ENCODE assay signal across 22 cellular contexts in the genomic region with DNA sequence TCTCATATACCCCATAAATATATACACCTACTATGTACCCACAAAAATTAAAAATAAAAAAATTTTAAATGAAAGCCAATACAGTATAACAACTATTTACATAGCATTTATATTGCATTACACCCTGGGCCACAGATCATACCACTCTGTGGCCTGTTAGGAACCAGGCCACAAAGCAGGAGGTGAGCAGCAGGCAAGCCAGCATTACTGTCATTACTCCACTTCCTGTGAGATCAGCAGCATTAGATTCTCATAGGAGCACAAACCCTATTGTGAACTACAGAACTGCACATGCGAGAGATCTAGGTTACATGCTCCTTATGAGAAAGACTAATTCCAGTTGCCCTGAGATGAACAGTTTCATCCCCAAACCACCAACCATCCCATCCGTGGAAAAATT. TPM values are rescaled to one million over a fixed set of nuclear protein-coding genes. Genes with fewer than 3 reads are reported as not detected.
DNase-seq lines count a peak whose midpoint lies in the region; ATAC-seq and TF ChIP-seq lines count a peak whose summit lies in the region.
"Had no signal": no experiment of that assay in that cellular context is flagged by ENCODE, and none has a peak within 500 bp of the region (broad histone marks: within the 10 kb centered on the region; RNA-seq: fewer than 3 reads in every experiment).

No MANE protein-coding gene starts in this region.

- no peak overlapping the region for H3K4me3 Mint-ChIP-seq in activated CD8-positive, alpha-beta memory T cell treated with anti-CD3 and anti-CD28 coated beads, Interleukin-2, amount 10 ng/mL, durations not matched to agents 7 days and 5 days
- H3K4me3 Mint-ChIP-seq: immature natural killer cell had no signal

- peak; percentile 91 for ATAC-seq in activated CD8-positive, alpha-beta memory T cell treated with anti-CD3 and anti-CD28 coated beads, Interleukin-2, amount 10 ng/mL, durations not matched to agents 7 days and 5 days
- ATAC-seq in right cardiac atrium (no peak), gastrocnemius medialis (peak; percentile 8 to 34)

- no peak for TF ChIP-seq POLR2A in NB4 (IDR thresholded peaks at IDR 0.05; ENCODE audit: extremely low read depth, insufficient read length)
- no peak for TF ChIP-seq POLR2A in gastrocnemius medialis (IDR thresholded peaks at IDR 0.05)

- H3K27me3 Mint-ChIP-seq in activated CD8-positive, alpha-beta memory T cell treated with anti-CD3 and anti-CD28 coated beads, Interleukin-2, amount 10 ng/mL, durations not matched to agents 7 days and 5 days, result no peaks in the 10 kb centered on the region

- H3K4me3 ChIP-seq in NB4 (ENCODE audit: low read depth, low read length), result no peak overlapping the region
- no peak overlapping the region for H3K4me3 ChIP-seq in right cardiac atrium (ENCODE audit: low read length)
- no peak overlapping the region for H3K4me3 ChIP-seq in gastrocnemius medialis
- no peak overlapping the region for H3K4me3 ChIP-seq in dorsolateral prefrontal cortex
- H3K4me3 ChIP-seq: BLaER1, uterus had no signal

- H3K36me3 Mint-ChIP-seq in activated CD8-positive, alpha-beta memory T cell treated with anti-CD3 and anti-CD28 coated beads, Interleukin-2, amount 10 ng/mL, durations not matched to agents 7 days and 5 days, result peaks cover 28% of the 10 kb centered on the region

- intact Hi-C loops in right cardiac atrium (cut with DNase I) (no loop called here), gastrocnemius medialis (cut with DNase I; ENCODE audit: low total_unique reads) (loop anchor here (10.0 kb wide), 1 partner anchor 238 kb away; a partner anchor contains a TSS), dorsolateral prefrontal cortex (cut with DNase I) (no loop called here)

- H3K9me3 ChIP-seq in right cardiac atrium (ENCODE audit: control insufficient read depth, low read length) (no peaks in the 10 kb centered on the region), gastrocnemius medialis (no peaks in the 10 kb centered on the region)
- H3K9me3 ChIP-seq: SK-N-SH, uterus had no signal

- CTCF ChIA-PET in activated CD8-positive, alpha-beta memory T cell treated with anti-CD3 and anti-CD28 coated beads, Interleukin-2, amount 10 ng/mL, durations not matched to agents 7 days and 5 days (lab: Charles Lee), result no interaction called here

- no peaks in the 10 kb centered on the region for H3K36me3 ChIP-seq in gastrocnemius medialis
- H3K36me3 ChIP-seq: uterus had no signal

- peaks cover 33% of the 10 kb centered on the region for H3K4me1 Mint-ChIP-seq in activated CD8-positive, alpha-beta memory T cell treated with anti-CD3 and anti-CD28 coated beads, Interleukin-2, amount 10 ng/mL, durations not matched to agents 7 days and 5 days

- peak overlapping the region; percentile 52 for H3K27ac Mint-ChIP-seq in activated CD8-positive, alpha-beta memory T cell treated with anti-CD3 and anti-CD28 coated beads, Interleukin-2, amount 10 ng/mL, durations not matched to agents 7 days and 5 days

- 94% methylated on average over 2 of the region's 2 CpGs for WGBS in right cardiac atrium

- no peaks in the 10 kb centered on the region for H3K27me3 ChIP-seq in right cardiac atrium (ENCODE audit: control insufficient read depth, insufficient read depth)
- no peaks in the 10 kb centered on the region for H3K27me3 ChIP-seq in gastrocnemius medialis
- no peaks in the 10 kb centered on the region for H3K27me3 ChIP-seq in dorsolateral prefrontal cortex
- H3K27me3 ChIP-seq: BLaER1, uterus had no signal

- H3K27ac ChIP-seq in right cardiac atrium (ENCODE audit: low read length), result peak overlapping the region; percentile 85
- H3K27ac ChIP-seq in gastrocnemius medialis, result peak overlapping the region; percentile 78 to 90 (median 81)
- no peak overlapping the region for H3K27ac ChIP-seq in dorsolateral prefrontal cortex
- H3K27ac ChIP-seq: BLaER1, uterus had no signal

- peak; percentile 76 for DNase-seq in activated CD8-positive, alpha-beta memory T cell treated with anti-CD3 and anti-CD28 coated beads, Interleukin-2, amount 10 ng/mL, durations not matched to agents 7 days and 5 days
- no peak for DNase-seq in activated CD8-positive, alpha-beta memory T cell treated with anti-CD3 and anti-CD28 coated beads, Interleukin-2, amount 50 U/mL, for 4 hours
- DNase-seq in NB4 (ENCODE audit: low read depth) (peak; percentile 63), right cardiac atrium (no peak), gastrocnemius medialis (no peak), NCI-H2107 treated with DMSO at 0.1 percent for 48 hours (lab: John Stamatoyannopoulos, UW; ENCODE audit: unreplicated experiment) (no peak), DMS153 (lab: John Stamatoyannopoulos, UW) (no peak), dorsolateral prefrontal cortex (no peak)
- DNase-seq: activated CD4-positive, alpha-beta T cell treated with anti-CD3 and anti-CD28 coated beads, Interleukin-2, amount 50 U/mL, for 1 hour; activated T-cell treated with anti-CD3 and anti-CD28 coated beads for 4 hours; central memory CD4-positive, alpha-beta T cell; COR-L47; H7; immature natural killer cell; NCI-H2107; NCI-H524 treated with DMSO at 0.1 percent for 48 hours; occipital lobe; retina; RPMI8226; SK-N-SH; uterus had no signal

- H3K9me3 Mint-ChIP-seq in activated CD8-positive, alpha-beta memory T cell treated with anti-CD3 and anti-CD28 coated beads, Interleukin-2, amount 10 ng/mL, durations not matched to agents 7 days and 5 days (ENCODE audit: low read depth), result no peaks in the 10 kb centered on the region
- H3K9me3 Mint-ChIP-seq: immature natural killer cell had no signal

- in situ Hi-C loops in gastrocnemius medialis (cut with MboI; ENCODE audit: low sequenced_read_pairs in 4 of 4), result no loop called here

- H3K4me1 ChIP-seq in right cardiac atrium (ENCODE audit: control insufficient read depth, insufficient read depth, low read length) (peaks cover 3% of the 10 kb centered on the region), gastrocnemius medialis (peaks cover 69 to 79% of the 10 kb centered on the region in 2 donors)
- H3K4me1 ChIP-seq: BLaER1 had no signal

- TF ChIP-seq CTCF in NB4 (IDR thresholded peaks at IDR 0.05; ENCODE audit: low read depth, low read length) (no peak), gastrocnemius medialis (IDR thresholded peaks at IDR 0.05 in 4 of 5, conservative IDR thresholded peaks at IDR 0.05 in 1 of 5) (no peak), dorsolateral prefrontal cortex (IDR thresholded peaks at IDR 0.05 in 54 of 56, conservative IDR thresholded peaks at IDR 0.05 in 2 of 56; ENCODE audit: low read depth in 1 of 56, partially characterized antibody in 56 of 56) (no peak)

RNA-seq across cellular contexts. Expression of a gene that starts 17.4 kb away (rescaled TPM):
- 10 to 100 TPM in 1 of 2 experiments, 1 to 10 TPM in 1; 2.4 to 15.5 TPM for total RNA-seq in activated CD8-positive, alpha-beta memory T cell treated with anti-CD3 and anti-CD28 coated beads, Interleukin-2, amount 10 ng/mL, durations not matched to agents 7 days and 5 days
- total RNA-seq in right cardiac atrium, result 10 to 100 TPM; 53.6 to 88.3 (median 68.7) TPM
- polyA plus RNA-seq in right cardiac atrium, result 42.2 TPM
- 100 to 1,000 TPM in 2 of 4 donors, 10 to 100 TPM in 2; 87.1 to 115 (median 99.6) TPM for total RNA-seq in gastrocnemius medialis
- 10 to 100 TPM in 105 of 120 experiments, 1 to 10 TPM in 15; 4.6 to 32.0 (median 16.9) TPM for total RNA-seq in dorsolateral prefrontal cortex

Comparison
In these comparisons a context has a peak if more than half of its experiments do, and no peak if none do; other contexts are left out.
1. DNase-seq: peak in activated CD8-positive, alpha-beta memory T cell treated with anti-CD3 and anti-CD28 coated beads, Interleukin-2, amount 10 ng/mL, durations not matched to agents 7 days and 5 days (single experiment) and NB4 (single experiment); none in activated CD8-positive, alpha-beta memory T cell treated with anti-CD3 and anti-CD28 coated beads, Interleukin-2, amount 50 U/mL, for 4 hours (single experiment), right cardiac atrium (0 of 3), gastrocnemius medialis (0 of 2), NCI-H2107 treated with DMSO at 0.1 percent for 48 hours (single experiment), DMS153 (single experiment) and dorsolateral prefrontal cortex (0 of 10).
2. ATAC-seq: peak in activated CD8-positive, alpha-beta memory T cell treated with anti-CD3 and anti-CD28 coated beads, Interleukin-2, amount 10 ng/mL, durations not matched to agents 7 days and 5 days (single experiment) and gastrocnemius medialis (2 of 2); none in right cardiac atrium (0 of 2).
3. H3K27ac ChIP-seq: peak in right cardiac atrium (single experiment) and gastrocnemius medialis (4 of 4); none in dorsolateral prefrontal cortex (0 of 59).